ENCODE assay signal across 8 cellular contexts in the genomic region with DNA sequence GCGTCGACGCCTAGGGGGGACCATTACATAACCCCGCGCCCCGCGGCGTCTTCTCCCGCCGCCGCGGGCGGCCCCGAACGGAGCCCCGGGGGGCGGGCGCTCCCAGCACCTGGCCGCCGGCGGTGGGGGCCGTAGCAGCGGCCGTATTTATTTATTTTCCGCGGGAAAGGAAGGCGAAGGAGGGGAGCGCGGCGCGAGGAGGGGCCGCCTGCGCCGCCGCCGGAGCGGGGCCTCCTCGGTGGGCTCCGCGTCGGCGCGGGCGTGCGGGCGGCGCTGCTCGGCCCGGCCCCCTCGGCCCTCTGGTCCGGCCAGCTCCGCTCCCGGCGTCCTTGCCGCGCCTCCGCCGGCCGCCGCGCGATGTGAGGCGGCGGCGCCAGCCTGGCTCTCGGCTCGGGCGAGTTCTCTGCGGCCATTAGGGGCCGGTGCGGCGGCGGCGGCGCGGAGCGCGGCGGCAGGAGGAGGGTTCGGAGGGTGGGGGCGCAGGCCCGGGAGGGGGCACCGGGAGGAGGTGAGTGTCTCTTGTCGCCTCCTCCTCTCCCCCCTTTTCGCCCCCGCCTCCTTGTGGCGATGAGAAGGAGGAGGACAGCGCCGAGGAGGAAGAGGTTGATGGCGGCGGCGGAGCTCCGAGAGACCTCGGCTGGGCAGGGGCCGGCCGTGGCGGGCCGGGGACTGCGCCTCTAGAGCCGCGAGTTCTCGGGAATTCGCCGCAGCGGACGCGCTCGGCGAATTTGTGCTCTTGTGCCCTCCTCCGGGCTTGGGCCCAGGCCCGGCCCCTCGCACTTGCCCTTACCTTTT. TPM values are rescaled to one million over a fixed set of nuclear protein-coding genes. Genes with fewer than 3 reads are reported as not detected.
A peak's percentile ranks its signal among the peaks of the same experiment; 100 is the strongest.
DNase-seq lines count a peak whose midpoint lies in the region; TF ChIP-seq lines count a peak whose summit lies in the region.

A gene (plus strand): TSS at position 570 of the 795 bp plus-strand sequence. CDS start 413 bp downstream, outside the sequence.

- H3K27me3 ChIP-seq in smooth muscle cell (ENCODE audit: low read depth) = no peaks in the 10 kb centered on the region

- WGBS in smooth muscle cell (ENCODE audit: low lambda C conversion rate) = under 1% methylated on average over 59 of the region's 112 CpGs

- peak within 1 kb of the TSS; percentile 100 for H3K27ac ChIP-seq in VCaP
- H3K27ac ChIP-seq in smooth muscle cell (ENCODE audit: low read depth) = peak within 1 kb of the TSS; percentile 98

- peak within 1 kb of the TSS; percentile 99 for H3K9ac ChIP-seq in smooth muscle cell (ENCODE audit: low read depth)

- H3K9me3 ChIP-seq in smooth muscle cell (replicated peaks; ENCODE audit: low read depth) = no peaks in the 10 kb centered on the region

- H4K20me1 ChIP-seq in smooth muscle cell (ENCODE audit: low read depth) = peaks cover 46% of the 10 kb centered on the region

- peaks cover 50% of the 10 kb centered on the region for H3K79me2 ChIP-seq in smooth muscle cell (ENCODE audit: low read depth)

- H3K4me3 ChIP-seq in HFF-Myc (replicated peaks; ENCODE audit: low read depth, low read length) (peak within 1 kb of the TSS; percentile 78), smooth muscle cell (peak within 1 kb of the TSS; percentile 100)

- in situ Hi-C loops in T47D (cut with HindIII; ENCODE audit: low pct_unique_long_range_greater_than_20kb, low sequenced_read_pairs) = no loop called here

- no peaks in the 10 kb centered on the region for H3F3A ChIP-seq in smooth muscle cell (ENCODE audit: low read depth)

- peaks cover 36% of the 10 kb centered on the region for H3K4me1 ChIP-seq in smooth muscle cell (ENCODE audit: low read depth)

- no peak for TF ChIP-seq CTCF in HFF-Myc (IDR thresholded peaks at IDR 0.05; ENCODE audit: low read depth, low read length, missing control alignments)
- no peak for TF ChIP-seq CTCF in VCaP (conservative IDR thresholded peaks at IDR 0.05)
- no peak for TF ChIP-seq CTCF in smooth muscle cell (IDR thresholded peaks at IDR 0.05; ENCODE audit: borderline replicate concordance, insufficient read depth, poor library complexity, severe bottlenecking)

- H3K4me2 ChIP-seq in smooth muscle cell = peak within 1 kb of the TSS; percentile 99

- H2AFZ ChIP-seq in smooth muscle cell (ENCODE audit: low read depth) = peak within 1 kb of the TSS; percentile 80

- H3K36me3 ChIP-seq in smooth muscle cell (ENCODE audit: low read depth) = no peaks in the 10 kb centered on the region

- peak; percentile 49 for DNase-seq in DMS153 (lab: John Stamatoyannopoulos, UW)
- no peak for DNase-seq in DMS153 treated with DMSO at 0.1 percent for 48 hours (lab: John Stamatoyannopoulos, UW; ENCODE audit: unreplicated experiment)
- no peak for DNase-seq in HFF-Myc (ENCODE audit: extremely low read depth, low read depth)
- DNase-seq in NCI-H1092 (lab: John Stamatoyannopoulos, UW) = peak; percentile 22
- DNase-seq in T47D (ENCODE audit: low read depth in 1 of 2, low spot score in 1 of 2) = peak; percentile 62 to 89
- peak; percentile 80 for DNase-seq in iPS-NIHi11 (ENCODE audit: low spot score)
- DNase-seq in smooth muscle cell (lab: John Stamatoyannopoulos, UW; ENCODE audit: unreplicated experiment) = peak; percentile 33

RNA-seq across cellular contexts. Expression of the gene that starts here (rescaled TPM):
- 46.4 and 46.8 TPM in 2 replicates for total RNA-seq in smooth muscle cell
- 10.3 and 27.8 TPM in 2 replicates for polyA plus RNA-seq in smooth muscle cell

Comparison
In these comparisons a context has a peak if more than half of its experiments do, and no peak if none do; other contexts are left out.
1. DNase-seq: peak in DMS153 (single experiment), NCI-H1092 (single experiment), T47D (2 of 2), iPS-NIHi11 (single experiment) and smooth muscle cell (single experiment); none in DMS153 treated with DMSO at 0.1 percent for 48 hours (single experiment) and HFF-Myc (single experiment).